Comparison of ENCODE assay signal across 23 cellular contexts in genomic region chr1:81220614-81221071, GRCh38.
"Had no signal": no experiment of that assay in that cellular context is flagged by ENCODE, and none has a peak within 500 bp of the region (broad histone marks: within the 10 kb centered on the region; RNA-seq: fewer than 3 reads in every experiment).

No MANE protein-coding gene starts in this region.

- H3K9me3 ChIP-seq: gastrocnemius medialis, heart right ventricle, neutrophil, ovary, right lobe of liver, stomach, thoracic aorta, uterus had no signal

- H3K27ac ChIP-seq: gastrocnemius medialis, heart right ventricle, left lung, neutrophil, ovary, right lobe of liver, stomach, thoracic aorta, uterus had no signal

- FAIRE-seq: endometrium, islet of Langerhans had no signal

- H3K4me3 ChIP-seq: gastrocnemius medialis, heart right ventricle, left lung, ovary, right lobe of liver, stomach, thoracic aorta, uterus had no signal

- DNase-seq: effector memory CD4-positive, alpha-beta T cell; gastrocnemius medialis; heart right ventricle; hypothalamus; mammary epithelial cell; naive thymus-derived CD4-positive, alpha-beta T cell; nephron progenitor cell; stimulated activated CD4-positive, alpha-beta T cell treated with anti-CD3 and anti-CD28 coated beads, Interleukin-15, amount 100 ng/mL, for 24 hours; stimulated activated CD4-positive, alpha-beta T cell treated with anti-CD3 and anti-CD28 coated beads, Interleukin-1b, Interleukin-23, amount 100 ng/mL, for 48 hours; stimulated activated CD4-positive, alpha-beta T cell treated with anti-CD3 and anti-CD28 coated beads, Interleukin-4, amount 100 ng/mL, for 4 hours; stimulated activated naive CD4-positive, alpha-beta T cell; stomach; substantia nigra; trophoblast cell; uterus had no signal

- H3K36me3 ChIP-seq: gastrocnemius medialis, heart right ventricle, left lung, neutrophil, ovary, right lobe of liver, stomach, thoracic aorta, uterus had no signal

- H3K27me3 ChIP-seq: gastrocnemius medialis, heart right ventricle, left lung, neutrophil, ovary, right lobe of liver, stomach, uterus had no signal

- ATAC-seq: esophagus mucosa; gastrocnemius medialis; left lung; naive thymus-derived CD4-positive, alpha-beta T cell had no signal

- H3K4me1 ChIP-seq: gastrocnemius medialis, left lung, right lobe of liver, stomach, uterus had no signal
